In genomic region chr11:47186076-47186936, GRCh38 we compare ENCODE assay signal across 8 cellular contexts. TPM values are rescaled to one million over a fixed set of nuclear protein-coding genes. Genes with fewer than 3 reads are reported as not detected.
DNase-seq lines count a peak whose midpoint lies in the region; ATAC-seq and TF ChIP-seq lines count a peak whose summit lies in the region.

Gene PACSIN3 (minus strand): TSS chr11:47186434. CDS start chr11:47182727, 3,707 bp downstream.

- no peak within 1 kb of the TSS for H3K27ac ChIP-seq in CD4-positive, CD25-positive, alpha-beta regulatory T cell (ENCODE audit: insufficient read depth, low read length, poor library complexity, severe bottlenecking)
- H3K27ac ChIP-seq in gastroesophageal sphincter: peak within 1 kb of the TSS; percentile 80 to 94 (median 89)

- no peaks in the 10 kb centered on the region for H3K9me3 Mint-ChIP-seq in CD4-positive, CD25-positive, alpha-beta regulatory T cell
- no peaks in the 10 kb centered on the region for H3K9me3 Mint-ChIP-seq in activated naive CD4-positive, alpha-beta T cell treated with anti-CD3 and anti-CD28 coated beads for 36 hours

- peaks cover 40% of the 10 kb centered on the region for H3K27me3 Mint-ChIP-seq in CD4-positive, CD25-positive, alpha-beta regulatory T cell
- peaks cover 27% of the 10 kb centered on the region for H3K27me3 Mint-ChIP-seq in activated naive CD4-positive, alpha-beta T cell treated with anti-CD3 and anti-CD28 coated beads for 36 hours (ENCODE audit: low read depth)

- no peaks in the 10 kb centered on the region for H3K9me3 ChIP-seq in CD4-positive, CD25-positive, alpha-beta regulatory T cell (ENCODE audit: control insufficient read depth in 2 of 2, low read length in 2 of 2)
- H3K9me3 ChIP-seq in gastroesophageal sphincter (no peaks in the 10 kb centered on the region), neuron (ENCODE audit: low read length) (no peaks in the 10 kb centered on the region)

- peak; percentile 22 to 46 (median 33) for DNase-seq in CD4-positive, CD25-positive, alpha-beta regulatory T cell
- DNase-seq in NCI-H69 (lab: John Stamatoyannopoulos, UW): peak; percentile 67
- DNase-seq in activated naive CD4-positive, alpha-beta T cell treated with anti-CD3 and anti-CD28 coated beads for 36 hours: peak; percentile 43

- peak within 1 kb of the TSS in 1 of 3 donors; percentile 42 for H3K27ac Mint-ChIP-seq in CD4-positive, CD25-positive, alpha-beta regulatory T cell
- H3K27ac Mint-ChIP-seq in activated naive CD4-positive, alpha-beta T cell treated with anti-CD3 and anti-CD28 coated beads for 36 hours: no peak within 1 kb of the TSS

- CTCF ChIA-PET in activated naive CD4-positive, alpha-beta T cell treated with anti-CD3 and anti-CD28 coated beads for 36 hours (lab: Charles Lee): interaction anchor here (0.7 to 3.4 kb wide), 6 partner anchors 8 to 85 kb away, joined by 3 to 36 read pairs (median 4); partner anchors contain the start of gene ARFGAP2

- H3K36me3 Mint-ChIP-seq in CD4-positive, CD25-positive, alpha-beta regulatory T cell: no peaks in the 10 kb centered on the region
- no peaks in the 10 kb centered on the region for H3K36me3 Mint-ChIP-seq in activated naive CD4-positive, alpha-beta T cell treated with anti-CD3 and anti-CD28 coated beads for 36 hours (ENCODE audit: low read depth)

- H3K36me3 ChIP-seq in CD4-positive, CD25-positive, alpha-beta regulatory T cell (ENCODE audit: control insufficient read depth, insufficient read depth, low read length): no peaks in the 10 kb centered on the region
- H3K36me3 ChIP-seq in gastroesophageal sphincter (peaks cover 0 to 15% of the 10 kb centered on the region in 2 donors), neuron (ENCODE audit: insufficient read depth, low read length) (no peaks in the 10 kb centered on the region)

- intact Hi-C loops in activated naive CD4-positive, alpha-beta T cell treated with anti-CD3 and anti-CD28 coated beads for 36 hours (cut with micrococcal nuclease): loop anchor here (1.0 kb wide), 2 partner anchors 9 to 28 kb away; partner anchors contain the start of gene DDB2

- peak in 3 of 4 experiments; percentile 8 to 40 (median 22) for TF ChIP-seq CTCF in gastroesophageal sphincter (IDR thresholded peaks at IDR 0.05)

- TF ChIP-seq POLR2A in gastroesophageal sphincter (IDR thresholded peaks at IDR 0.05): peak in 1 of 2 donors; percentile 54

- ATAC-seq in CD4-positive, CD25-positive, alpha-beta regulatory T cell (ENCODE audit: low read depth in 2 of 2): peak; percentile 48 to 52
- peak; percentile 57 for ATAC-seq in GM21619 (IDR thresholded peaks at IDR 0.05; ENCODE audit: unreplicated experiment)
- ATAC-seq in gastroesophageal sphincter: peak; percentile 71
- no peak for ATAC-seq in HG03097 (IDR thresholded peaks at IDR 0.05; ENCODE audit: low FRiP score, unreplicated experiment)
- ATAC-seq in GM18511 (IDR thresholded peaks at IDR 0.05; ENCODE audit: unreplicated experiment): no peak

- H3K27me3 ChIP-seq in CD4-positive, CD25-positive, alpha-beta regulatory T cell (ENCODE audit: control insufficient read depth, insufficient read depth, low read length): peaks cover 17% of the 10 kb centered on the region
- no peaks in the 10 kb centered on the region for H3K27me3 ChIP-seq in gastroesophageal sphincter
- peaks cover 28% of the 10 kb centered on the region for H3K27me3 ChIP-seq in neuron (ENCODE audit: insufficient read depth, low read length)

- H3K4me3 ChIP-seq in CD4-positive, CD25-positive, alpha-beta regulatory T cell (ENCODE audit: low read depth, low read length): no peak within 1 kb of the TSS
- H3K4me3 ChIP-seq in gastroesophageal sphincter: peak within 1 kb of the TSS; percentile 67 to 76
- H3K4me3 ChIP-seq in neuron (ENCODE audit: low read length): peak within 1 kb of the TSS; percentile 45

- 0% methylated on average over 1 of the region's 87 CpGs; no CpG with 5 or more reads in 1 of the 2 donors for WGBS in gastroesophageal sphincter (ENCODE audit: low coverage in 1 of 2), 2 donors

- peaks cover 21% of the 10 kb centered on the region for H3K4me1 ChIP-seq in CD4-positive, CD25-positive, alpha-beta regulatory T cell (ENCODE audit: control insufficient read depth, insufficient read depth, low read length, poor library complexity, severe bottlenecking)
- H3K4me1 ChIP-seq in gastroesophageal sphincter (peaks cover 0 to 71% (median 27%) of the 10 kb centered on the region in 3 donors), neuron (ENCODE audit: insufficient read depth, low read length) (peaks cover 17% of the 10 kb centered on the region)

- peak within 1 kb of the TSS; percentile 77 to 90 (median 84) for H3K4me3 Mint-ChIP-seq in CD4-positive, CD25-positive, alpha-beta regulatory T cell
- peak within 1 kb of the TSS; percentile 70 for H3K4me3 Mint-ChIP-seq in activated naive CD4-positive, alpha-beta T cell treated with anti-CD3 and anti-CD28 coated beads for 36 hours

- peak within 1 kb of the TSS; percentile 51 for H2AFZ ChIP-seq in neuron (ENCODE audit: low read depth, low read length)

- no peak for TF ChIP-seq EP300 in gastroesophageal sphincter (IDR thresholded peaks at IDR 0.05)

- H3K4me1 Mint-ChIP-seq in CD4-positive, CD25-positive, alpha-beta regulatory T cell: peaks cover 0 to 12% (median 3%) of the 10 kb centered on the region in 4 donors
- peaks cover 8% of the 10 kb centered on the region for H3K4me1 Mint-ChIP-seq in activated naive CD4-positive, alpha-beta T cell treated with anti-CD3 and anti-CD28 coated beads for 36 hours (ENCODE audit: low read depth)

RNA-seq across cellular contexts. Expression of gene PACSIN3, which starts in this region (rescaled TPM):
- not detected for total RNA-seq in CD4-positive, CD25-positive, alpha-beta regulatory T cell
- under 1 TPM in 1 of 4 donors, not detected in 3; 0.85 TPM for polyA plus RNA-seq in CD4-positive, CD25-positive, alpha-beta regulatory T cell
- total RNA-seq in activated naive CD4-positive, alpha-beta T cell treated with anti-CD3 and anti-CD28 coated beads for 36 hours: 1 to 10 TPM; 6.5 to 7.2 TPM
- total RNA-seq in gastroesophageal sphincter: 10 to 100 TPM; 61.3 to 74.9 (median 65.3) TPM

Comparison
In these comparisons a context has a peak if more than half of its experiments do, and no peak if none do; other contexts are left out.
1. RNA of gene PACSIN3 (total RNA-seq): 61.3 to 74.9 TPM in gastroesophageal sphincter; 6.5 to 7.2 TPM in activated naive CD4-positive, alpha-beta T cell treated with anti-CD3 and anti-CD28 coated beads for 36 hours and not detected in CD4-positive, CD25-positive, alpha-beta regulatory T cell (single experiment); every median in the first group is over 4 times any median in the second.
2. Peak in DNase-seq and ATAC-seq in CD4-positive, CD25-positive, alpha-beta regulatory T cell; RNA of the gene not detected or under 1 TPM.
3. ATAC-seq: peak in GM21619 (single experiment) and gastroesophageal sphincter (single experiment); none in HG03097 (single experiment) and GM18511 (single experiment).
4. Peak in every context shown above with its lines, with median percentiles within 50 percentile points of each other: DNase-seq.